Comparison of ENCODE assay signal across 20 cellular contexts in genomic region chr1:230807551-230808267, GRCh38.
DNase-seq lines count a peak whose midpoint lies in the region; ATAC-seq, FAIRE-seq and TF ChIP-seq lines count a peak whose summit lies in the region.
"Had no signal": no experiment of that assay in that cellular context is flagged by ENCODE, and none has a peak within 500 bp of the region (broad histone marks: within the 10 kb centered on the region; RNA-seq: fewer than 3 reads in every experiment).

No MANE protein-coding gene starts in this region.

- WGBS in mammary epithelial cell (ENCODE audit: low coverage, missing lambda C conversion rate), result 40% methylated on average over 3 of the region's 3 CpGs
- WGBS in right cardiac atrium, result 60% methylated on average over 3 of the region's 3 CpGs
- 76 to 85% methylated on average over 3 of the region's 3 CpGs for WGBS in pancreas, 2 donors

- no TSS peak for BruUV-seq in mammary epithelial cell (replicated peaks; lab: Mats Ljungman, UMichigan)

- H3K9me3 ChIP-seq in breast epithelium (no peaks in the 10 kb centered on the region), mammary epithelial cell (replicated peaks; ENCODE audit: insufficient read depth, low read length) (peaks cover 6% of the 10 kb centered on the region), right cardiac atrium (ENCODE audit: control insufficient read depth, low read length) (no peaks in the 10 kb centered on the region), pancreas (no peaks in the 10 kb centered on the region)
- peaks cover 6% of the 10 kb centered on the region for H3K9me3 ChIP-seq in CD4-positive, alpha-beta T cell (ENCODE audit: control insufficient read depth, low read length)

- H3K9ac ChIP-seq in mammary epithelial cell (ENCODE audit: insufficient read depth, low read length), result no peak overlapping the region

- DNase-seq in breast epithelium (ENCODE audit: low spot score in 2 of 2) (no peak), mammary epithelial cell (no peak), right cardiac atrium (no peak), pancreas (no peak), SW480 (ENCODE audit: low spot score) (no peak)
- DNase-seq in stimulated activated CD4-positive, alpha-beta T cell treated with anti-CD3 and anti-CD28 coated beads, Interleukin-1b, Interleukin-23, amount 100 ng/mL, for 48 hours, result no peak
- no peak for DNase-seq in CD4-positive, alpha-beta T cell
- DNase-seq: activated CD8-positive, alpha-beta memory T cell treated with anti-CD3 and anti-CD28 coated beads, Interleukin-2, amount 50 U/mL, for 4 hours; activated naive CD4-positive, alpha-beta T cell treated with anti-CD3 and anti-CD28 coated beads, Interleukin-2, amount 50 U/mL, for 16 hours; CD8-positive, alpha-beta memory T cell; central memory CD4-positive, alpha-beta T cell; EL; Kasumi-1; natural killer cell; NCI-H510A treated with DMSO at 0.1 percent for 48 hours; stimulated activated naive B cell treated with anti-CD40 and anti-IgM and Interleukin-4, amounts not matched to agents 10 μg/mL and 1 μg/mL and 100 μg/mL, for 72 hours had no signal

- POLR2A ChIA-PET in CD4-positive, alpha-beta T cell (lab: Charles Lee), result no interaction called here

- dilution Hi-C loops in mammary epithelial cell (cut with HindIII; ENCODE audit: low sequenced_read_pairs), result no loop called here

- no peak overlapping the region for H3K4me2 ChIP-seq in mammary epithelial cell (ENCODE audit: insufficient read depth, low read depth, low read length)
- H3K4me2 ChIP-seq: A549 had no signal

- no peak overlapping the region for H2AFZ ChIP-seq in mammary epithelial cell (ENCODE audit: low read depth, low read length)

- no peaks in the 10 kb centered on the region for H3K4me1 Mint-ChIP-seq in CD4-positive, alpha-beta T cell (ENCODE audit: low read depth)
- H3K4me1 Mint-ChIP-seq: CD8-positive, alpha-beta memory T cell; natural killer cell; stimulated activated naive B cell treated with anti-CD40 and anti-IgM and Interleukin-4, amounts not matched to agents 10 μg/mL and 1 μg/mL and 100 μg/mL, for 72 hours; WTC11 had no signal

- H3K9me3 Mint-ChIP-seq in CD4-positive, alpha-beta T cell, result peaks cover 11% of the 10 kb centered on the region

- peak overlapping the region; percentile 73 to 81 for H3K27ac ChIP-seq in breast epithelium
- H3K27ac ChIP-seq in mammary epithelial cell (ENCODE audit: insufficient read depth, low read depth, low read length), result no peak overlapping the region
- H3K27ac ChIP-seq in right cardiac atrium (ENCODE audit: low read length), result peak overlapping the region; percentile 75
- peak overlapping the region; percentile 29 to 65 (median 56) for H3K27ac ChIP-seq in pancreas
- H3K27ac ChIP-seq in CD4-positive, alpha-beta T cell (ENCODE audit: low read depth, low read length), result no peak overlapping the region
- H3K27ac ChIP-seq: A549 had no signal

- no peak overlapping the region for H3K27ac Mint-ChIP-seq in CD4-positive, alpha-beta T cell
- H3K27ac Mint-ChIP-seq: CD8-positive, alpha-beta memory T cell; natural killer cell; stimulated activated naive B cell treated with anti-CD40 and anti-IgM and Interleukin-4, amounts not matched to agents 10 μg/mL and 1 μg/mL and 100 μg/mL, for 72 hours; WTC11 had no signal

- H3K36me3 ChIP-seq in breast epithelium (no peaks in the 10 kb centered on the region), mammary epithelial cell (ENCODE audit: insufficient read depth, low read length) (no peaks in the 10 kb centered on the region), pancreas (no peaks in the 10 kb centered on the region)

- H3K4me3 Mint-ChIP-seq in CD4-positive, alpha-beta T cell, result no peak overlapping the region
- H3K4me3 Mint-ChIP-seq: CD8-positive, alpha-beta memory T cell; natural killer cell; stimulated activated naive B cell treated with anti-CD40 and anti-IgM and Interleukin-4, amounts not matched to agents 10 μg/mL and 1 μg/mL and 100 μg/mL, for 72 hours; WTC11 had no signal

- CTCF ChIA-PET in mammary epithelial cell (lab: Charles Lee; ENCODE audit: low non-redundant PET), result interaction anchor here (0.7 kb wide), 1 partner anchor 9 kb away, joined by 3 read pairs; no protein-coding TSS in a partner anchor
- CTCF ChIA-PET in CD4-positive, alpha-beta T cell (lab: Charles Lee), result no interaction called here

- H3K36me3 Mint-ChIP-seq in CD4-positive, alpha-beta T cell (ENCODE audit: low read depth), result no peaks in the 10 kb centered on the region
- H3K36me3 Mint-ChIP-seq: stimulated activated naive B cell treated with anti-CD40 and anti-IgM and Interleukin-4, amounts not matched to agents 10 μg/mL and 1 μg/mL and 100 μg/mL, for 72 hours had no signal

- no peaks in the 10 kb centered on the region for H3K27me3 ChIP-seq in breast epithelium
- no peaks in the 10 kb centered on the region for H3K27me3 ChIP-seq in mammary epithelial cell (ENCODE audit: insufficient read depth, low read length)
- no peaks in the 10 kb centered on the region for H3K27me3 ChIP-seq in right cardiac atrium (ENCODE audit: control insufficient read depth, insufficient read depth)
- H3K27me3 ChIP-seq in pancreas, result no peaks in the 10 kb centered on the region
- no peaks in the 10 kb centered on the region for H3K27me3 ChIP-seq in CD4-positive, alpha-beta T cell (ENCODE audit: control insufficient read depth, insufficient read depth, low read length)

- ATAC-seq in right cardiac atrium, result peak; percentile 17 to 27
- ATAC-seq in pancreas, result no peak
- ATAC-seq in CD4-positive, alpha-beta T cell (ENCODE audit: poor library complexity), result no peak
- no peak for ATAC-seq in HG03354 (IDR thresholded peaks at IDR 0.05; ENCODE audit: poor library complexity, severe bottlenecking, unreplicated experiment)
- ATAC-seq: natural killer cell; Panc1; stimulated activated naive B cell treated with anti-CD40 and anti-IgM and Interleukin-4, amounts not matched to agents 10 μg/mL and 1 μg/mL and 100 μg/mL, for 72 hours; WTC11 had no signal

- in situ Hi-C loops in mammary epithelial cell (cut with MboI; ENCODE audit: low sequenced_read_pairs in 2 of 2), result no loop called here

- intact Hi-C loops in breast epithelium (cut with DNase I; ENCODE audit: low total_unique reads) (no loop called here), mammary epithelial cell (cut with micrococcal nuclease) (no loop called here), right cardiac atrium (cut with DNase I) (loop anchor here in 1 of 4 donors (10.0 kb wide), 1 partner anchor 57 kb away; the partner anchor contains the start of gene C1orf198), pancreas (cut with DNase I) (no loop called here)
- intact Hi-C loops in CD4-positive, alpha-beta T cell (cut with DNase I, micrococcal nuclease), result loop anchor here in 1 of 2 experiments (10.0 kb wide), 1 partner anchor 297 kb away; no protein-coding TSS in a partner anchor

- H3K27me3 Mint-ChIP-seq in CD4-positive, alpha-beta T cell, result peaks cover 10% of the 10 kb centered on the region

- H3K4me3 ChIP-seq in breast epithelium, result no peak overlapping the region
- no peak overlapping the region for H3K4me3 ChIP-seq in mammary epithelial cell (replicated peaks in 1 of 3; ENCODE audit: insufficient read depth in 1 of 3, low read depth in 2 of 3, low read length in 3 of 3)
- no peak overlapping the region for H3K4me3 ChIP-seq in right cardiac atrium (ENCODE audit: low read length)
- H3K4me3 ChIP-seq in pancreas, result no peak overlapping the region
- H3K4me3 ChIP-seq: A549 had no signal

- no peaks in the 10 kb centered on the region for H3K79me2 ChIP-seq in mammary epithelial cell (ENCODE audit: insufficient read depth, low read length)

- no peak for TF ChIP-seq POLR2A in breast epithelium (IDR thresholded peaks at IDR 0.05)

- no peaks in the 10 kb centered on the region for H4K20me1 ChIP-seq in mammary epithelial cell (ENCODE audit: insufficient read depth, low read length)

- FAIRE-seq in pancreas (lab: Jason Lieb, UNC), result no peak
- FAIRE-seq: A549 had no signal

- H3K4me1 ChIP-seq in breast epithelium (peaks cover 0 to 8% of the 10 kb centered on the region in 2 donors), mammary epithelial cell (ENCODE audit: insufficient read depth, low read length) (no peaks in the 10 kb centered on the region), right cardiac atrium (ENCODE audit: control insufficient read depth, insufficient read depth, low read length) (peaks cover 12% of the 10 kb centered on the region), pancreas (peaks cover 0 to 6% (median 0%) of the 10 kb centered on the region in 3 donors)
- H3K4me1 ChIP-seq: A549 had no signal

- no peak for TF ChIP-seq CTCF in breast epithelium (IDR thresholded peaks at IDR 0.05)
- TF ChIP-seq CTCF in mammary epithelial cell (conservative IDR thresholded peaks at IDR 0.05 in 1 of 2, IDR thresholded peaks at IDR 0.05 in 1 of 2; ENCODE audit: extremely low read depth in 1 of 2, insufficient read depth in 1 of 2, low read depth in 1 of 2, low read length in 2 of 2), result no peak
- TF ChIP-seq CTCF in pancreas (IDR thresholded peaks at IDR 0.05), result no peak
- no peak for TF ChIP-seq CTCF in CD4-positive, alpha-beta T cell (IDR thresholded peaks at IDR 0.05)

Comparison
In these comparisons a context has a peak if more than half of its experiments do, and no peak if none do; other contexts are left out.
1. H3K27ac ChIP-seq: peak in breast epithelium (2 of 2), right cardiac atrium (single experiment) and pancreas (4 of 4); none in mammary epithelial cell (single experiment) and CD4-positive, alpha-beta T cell (single experiment).
2. ATAC-seq: peak in right cardiac atrium (2 of 2); none in pancreas (0 of 4), CD4-positive, alpha-beta T cell (single experiment) and HG03354 (single experiment).